Comparison of ENCODE assay signal across 27 cellular contexts in the genomic region with DNA sequence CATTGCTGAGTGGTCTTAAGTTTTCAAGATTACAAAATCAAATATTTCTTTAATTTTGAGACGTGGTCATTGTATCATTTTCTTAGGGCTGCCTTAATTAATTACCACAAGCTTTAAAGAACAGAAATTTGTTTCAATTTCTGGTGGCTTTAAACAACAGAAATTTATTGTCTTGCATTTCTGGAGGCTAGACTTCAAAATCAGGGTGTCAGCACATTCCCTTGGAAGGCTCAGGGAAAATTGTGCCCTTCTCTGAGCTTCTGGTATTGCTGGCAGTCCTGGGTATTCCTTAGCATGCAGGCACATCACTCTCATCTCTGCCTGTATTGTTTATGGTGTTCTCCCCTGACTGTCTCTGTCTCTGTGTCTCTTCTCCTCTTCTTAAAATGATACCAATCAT.
"Had no signal": no experiment of that assay in that cellular context is flagged by ENCODE, and none has a peak within 500 bp of the region (broad histone marks: within the 10 kb centered on the region; RNA-seq: fewer than 3 reads in every experiment).

No MANE protein-coding gene starts in this region.

- DNase-seq: stimulated activated CD4-positive, alpha-beta T cell treated with anti-CD3 and anti-CD28 coated beads, Interleukin-2, amount 100 ng/mL, for 48 hours; stimulated activated CD4-positive, alpha-beta T cell treated with anti-CD3 and anti-CD28 coated beads, Interleukin-4, amount 100 ng/mL, for 1 hour; stimulated activated CD4-positive, alpha-beta T cell treated with anti-CD3 and anti-CD28 coated beads, Interleukin-4, amount 100 ng/mL, for 24 hours; stimulated activated CD4-positive, alpha-beta T cell treated with anti-CD3 and anti-CD28 coated beads, Interleukin-4, amount 100 ng/mL, for 4 hours; stimulated activated CD8-positive, alpha-beta memory T cell treated with anti-CD3 and anti-CD28 coated beads, Interleukin-4, amount 100 ng/mL, for 48 hours; stimulated activated naive B cell treated with anti-CD40 and anti-IgM and Interleukin-4, amounts not matched to agents 10 μg/mL and 1 μg/mL and 100 μg/mL, for 72 hours; stimulated activated naive CD4-positive, alpha-beta T cell; stimulated activated naive CD4-positive, alpha-beta T cell treated with Interleukin-2 at 50 U/mL for 16 hours; stimulated activated naive CD8-positive, alpha-beta T cell treated with anti-CD3 and anti-CD28 coated beads, Interleukin-15, amount 100 ng/mL, for 72 hours; stimulated activated naive CD8-positive, alpha-beta T cell treated with anti-CD3 and anti-CD28 coated beads, Interleukin-15, Interleukin-2, amounts not matched to agents 100 U/mL and 50 U/mL, for 24 hours; stomach; substantia nigra; testis; thyroid gland; tibial artery; transverse colon; trophoblast cell; upper lobe of left lung; upper lobe of right lung; uterus had no signal

- H3K36me3 ChIP-seq: stomach, suprapubic skin, thoracic aorta, thyroid gland, tibial artery, tibial nerve, transverse colon, upper lobe of left lung, upper lobe of right lung, uterus, vagina had no signal

- FAIRE-seq: urothelium cell line had no signal

- ATAC-seq: stimulated activated effector memory CD8-positive, alpha-beta T cell treated with anti-CD3 and anti-CD28 coated beads, Interleukin-12 subunit alpha, Interleukin-12 subunit beta, amount 100 ng/mL, for 72 hours; stimulated activated memory B cell treated with anti-CD40 and anti-IgM and Interleukin-4, amounts not matched to agents 10 μg/mL and 1 μg/mL and 100 μg/mL, for 72 hours; stimulated activated naive B cell treated with anti-CD40 and anti-IgM and Interleukin-4, amounts not matched to agents 10 μg/mL and 1 μg/mL and 100 μg/mL, for 72 hours; stimulated activated naive CD8-positive, alpha-beta T cell treated with anti-CD3 and anti-CD28 coated beads, Interleukin-15, amount 100 ng/mL, for 72 hours; stimulated activated naive CD8-positive, alpha-beta T cell treated with anti-CD3 and anti-CD28 coated beads, Interleukin-15, Interleukin-2, amounts not matched to agents 100 U/mL and 50 U/mL, for 24 hours; upper lobe of right lung had no signal

- H3K4me1 ChIP-seq: stomach, suprapubic skin, testis, tibial artery, transverse colon, upper lobe of left lung, upper lobe of right lung, uterus, vagina had no signal

- H3K9me3 ChIP-seq: stomach, suprapubic skin, testis, thoracic aorta, thyroid gland, tibial artery, tibial nerve, upper lobe of left lung, upper lobe of right lung, uterus, vagina had no signal

- H3K27me3 ChIP-seq: stomach, suprapubic skin, testis, thyroid gland, tibial artery, tibial nerve, transverse colon, upper lobe of left lung, upper lobe of right lung, uterus, vagina had no signal

- H3K27ac ChIP-seq: stomach, suprapubic skin, testis, thoracic aorta, thyroid gland, tibial artery, transverse colon, upper lobe of left lung, upper lobe of right lung, uterus, vagina had no signal

- H3K4me3 ChIP-seq: stomach, suprapubic skin, testis, thoracic aorta, thyroid gland, tibial artery, tibial nerve, transverse colon, upper lobe of left lung, upper lobe of right lung, uterus, vagina had no signal
